1 cellular context compared by ENCODE assay signal in the genomic region with DNA sequence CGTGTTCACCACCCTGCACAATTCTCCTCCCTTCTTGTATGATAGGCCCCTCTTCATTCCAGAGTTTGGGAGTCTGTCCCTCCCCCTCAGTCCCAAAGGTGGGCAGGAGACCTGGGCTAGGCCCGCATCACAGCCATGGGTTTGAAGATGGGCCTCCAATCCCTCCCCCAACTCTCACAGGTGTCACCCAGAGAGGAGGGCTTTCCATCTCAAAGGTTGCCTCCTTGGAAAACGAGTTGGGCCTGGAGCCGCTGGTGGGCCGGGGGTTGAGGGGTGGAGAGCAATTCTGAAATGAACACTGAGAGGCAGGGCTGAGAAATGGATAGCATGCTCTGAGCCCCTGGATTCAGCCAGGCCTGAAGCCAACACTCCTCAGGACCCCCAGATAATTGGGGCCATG.
TF ChIP-seq lines count a peak whose summit lies in the region.

No MANE protein-coding gene starts in this region.

TF ChIP-seq in H1, 55 proteins besides CTCF, POLR2A, EP300 and RAD21:
- TF ChIP-seq EZH2 (IDR thresholded peaks at IDR 0.05; ENCODE audit: low read depth, low read length, severe bottlenecking) = no peak
- no peak for TF ChIP-seq SIX5 (IDR thresholded peaks at IDR 0.05; ENCODE audit: low read depth, low read length)
- no peak for TF ChIP-seq SAP30 (IDR thresholded peaks at IDR 0.05; ENCODE audit: insufficient read depth, insufficient replicate concordance, low read length)
- TF ChIP-seq MAFK (IDR thresholded peaks at IDR 0.05; ENCODE audit: low read depth, low read length) = no peak
- TF ChIP-seq NANOG (IDR thresholded peaks at IDR 0.05; ENCODE audit: insufficient read depth, low read depth, low read length, poor library complexity, severe bottlenecking) = no peak
- no peak for TF ChIP-seq TEAD4 (IDR thresholded peaks at IDR 0.05; ENCODE audit: low read depth, low read length)
- no peak for TF ChIP-seq KDM5A (IDR thresholded peaks at IDR 0.05; ENCODE audit: low read length)
- no peak for TF ChIP-seq JUN (IDR thresholded peaks at IDR 0.05; ENCODE audit: low read depth, low read length)
- TF ChIP-seq CBX5 (IDR thresholded peaks at IDR 0.05; ENCODE audit: low read depth, low read length) = no peak
- no peak for TF ChIP-seq BCL11A (IDR thresholded peaks at IDR 0.05; ENCODE audit: low read depth in 2 of 2, low read length in 2 of 2)
- TF ChIP-seq RFX5 (IDR thresholded peaks at IDR 0.05; ENCODE audit: borderline replicate concordance, low read depth, low read length) = no peak
- no peak for TF ChIP-seq SP4 (IDR thresholded peaks at IDR 0.05; ENCODE audit: low read length)
- TF ChIP-seq KDM1A (IDR thresholded peaks at IDR 0.05; ENCODE audit: borderline replicate concordance, low read length) = no peak
- TF ChIP-seq CREB1 (IDR thresholded peaks at IDR 0.05) = no peak
- TF ChIP-seq SP1 (IDR thresholded peaks at IDR 0.05; ENCODE audit: low read depth, low read length) = no peak
- TF ChIP-seq, protein P1, sequence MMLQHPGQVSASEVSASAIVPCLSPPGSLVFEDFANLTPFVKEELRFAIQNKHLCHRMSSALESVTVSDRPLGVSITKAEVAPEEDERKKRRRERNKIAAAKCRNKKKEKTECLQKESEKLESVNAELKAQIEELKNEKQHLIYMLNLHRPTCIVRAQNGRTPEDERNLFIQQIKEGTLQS (IDR thresholded peaks at IDR 0.05; ENCODE audit: insufficient read depth, low read depth, low read length) = no peak
- TF ChIP-seq TAF7 (optimal IDR thresholded peaks at IDR 0.05; ENCODE audit: borderline replicate concordance, low read depth, low read length) = no peak
